20 cellular contexts compared by ENCODE assay signal in the genomic region with DNA sequence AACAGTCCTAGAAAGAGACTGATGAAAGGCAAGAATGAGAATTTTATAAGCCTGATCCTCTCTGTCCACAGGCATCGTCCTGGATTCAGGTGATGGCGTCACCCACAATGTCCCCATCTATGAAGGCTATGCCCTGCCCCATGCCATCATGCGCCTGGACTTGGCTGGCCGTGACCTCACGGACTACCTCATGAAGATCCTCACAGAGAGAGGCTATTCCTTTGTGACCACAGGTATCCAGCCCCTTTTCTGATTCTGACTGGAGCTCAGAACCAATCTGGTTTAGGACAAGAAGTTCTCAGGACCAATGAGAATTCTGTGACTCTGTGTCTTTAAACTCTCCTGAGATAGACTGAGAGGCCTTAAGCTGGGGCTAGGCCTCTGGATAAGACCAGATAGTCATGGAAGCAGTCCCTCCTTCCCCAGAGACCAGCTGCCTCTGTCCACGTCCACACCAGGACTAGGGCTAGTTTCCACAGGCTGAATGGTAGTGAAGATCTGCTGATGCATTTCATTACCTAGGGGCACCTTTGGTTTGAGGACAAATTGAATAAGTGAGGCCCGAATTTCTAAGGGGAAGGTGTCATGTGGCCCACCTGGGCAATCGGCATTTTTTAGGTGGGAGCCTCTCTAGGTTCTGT. TPM values are rescaled to one million over a fixed set of nuclear protein-coding genes. Genes with fewer than 3 reads are reported as not detected.
"Had no signal": no experiment of that assay in that cellular context is flagged by ENCODE, and none has a peak within 500 bp of the region (broad histone marks: within the 10 kb centered on the region; RNA-seq: fewer than 3 reads in every experiment).

No MANE protein-coding gene starts in this region.

- H3K27ac Mint-ChIP-seq: stimulated activated naive B cell treated with anti-CD40 and anti-IgM and Interleukin-4, amounts not matched to agents 10 μg/mL and 1 μg/mL and 100 μg/mL, for 72 hours had no signal

- H3K9me3 Mint-ChIP-seq: central memory CD8-positive, alpha-beta T cell; naive thymus-derived CD8-positive, alpha-beta T cell; neural crest cell; stimulated activated naive B cell treated with anti-CD40 and anti-IgM and Interleukin-4, amounts not matched to agents 10 μg/mL and 1 μg/mL and 100 μg/mL, for 72 hours; stimulated activated naive CD8-positive, alpha-beta T cell treated with anti-CD3 and anti-CD28 coated beads, Interleukin-15, amount 100 ng/mL, for 72 hours had no signal

- H3K4me1 ChIP-seq: upper lobe of right lung, vagina had no signal

- H3K27ac ChIP-seq: epithelial cell of prostate, hepatocyte, ovary, upper lobe of right lung, vagina had no signal

- H3K36me3 ChIP-seq: esophagus squamous epithelium, ovary, upper lobe of right lung, vagina had no signal

- H3K4me3 ChIP-seq: esophagus squamous epithelium, hepatocyte, ovary, upper lobe of right lung, vagina had no signal

- H3K79me2 ChIP-seq: hepatocyte had no signal

- H3K9me3 ChIP-seq: esophagus squamous epithelium, ovary, upper lobe of right lung, vagina had no signal

- ATAC-seq: left lobe of liver; naive thymus-derived CD8-positive, alpha-beta T cell; right cardiac atrium; stimulated activated naive B cell treated with anti-CD40 and anti-IgM and Interleukin-4, amounts not matched to agents 10 μg/mL and 1 μg/mL and 100 μg/mL, for 72 hours; stimulated activated naive CD8-positive, alpha-beta T cell treated with anti-CD3 and anti-CD28 coated beads, Interleukin-15, amount 100 ng/mL, for 72 hours; upper lobe of right lung had no signal

- H3K27me3 ChIP-seq: esophagus squamous epithelium, hepatocyte, ovary, upper lobe of right lung, vagina had no signal

- H2AFZ ChIP-seq: hepatocyte had no signal

- H3K4me3 Mint-ChIP-seq: central memory CD8-positive, alpha-beta T cell; naive thymus-derived CD8-positive, alpha-beta T cell; neural crest cell; stimulated activated naive B cell treated with anti-CD40 and anti-IgM and Interleukin-4, amounts not matched to agents 10 μg/mL and 1 μg/mL and 100 μg/mL, for 72 hours; stimulated activated naive CD8-positive, alpha-beta T cell treated with anti-CD3 and anti-CD28 coated beads, Interleukin-15, amount 100 ng/mL, for 72 hours had no signal

- H3K4me2 ChIP-seq: hepatocyte had no signal

- H3K27me3 Mint-ChIP-seq: central memory CD8-positive, alpha-beta T cell; stimulated activated naive CD8-positive, alpha-beta T cell treated with anti-CD3 and anti-CD28 coated beads, Interleukin-15, amount 100 ng/mL, for 72 hours had no signal

- H3K36me3 Mint-ChIP-seq: naive thymus-derived CD8-positive, alpha-beta T cell; stimulated activated naive B cell treated with anti-CD40 and anti-IgM and Interleukin-4, amounts not matched to agents 10 μg/mL and 1 μg/mL and 100 μg/mL, for 72 hours had no signal

- DNase-seq: effector memory CD4-positive, alpha-beta T cell; esophagus squamous epithelium; foreskin fibroblast; mammary epithelial cell; naive thymus-derived CD8-positive, alpha-beta T cell; nucleus accumbens; ovary; right cardiac atrium; stimulated activated CD4-positive, alpha-beta T cell treated with anti-CD3 and anti-CD28 coated beads, Interleukin-15, amount 100 ng/mL, for 24 hours; stimulated activated CD4-positive, alpha-beta T cell treated with anti-CD3 and anti-CD28 coated beads, Interleukin-1b, Interleukin-23, amount 100 ng/mL, for 48 hours; stimulated activated CD4-positive, alpha-beta T cell treated with anti-CD3 and anti-CD28 coated beads, Interleukin-4, amount 100 ng/mL, for 24 hours; stimulated activated naive B cell treated with anti-CD40 and anti-IgM and Interleukin-4, amounts not matched to agents 10 μg/mL and 1 μg/mL and 100 μg/mL, for 72 hours; stimulated activated naive CD8-positive, alpha-beta T cell treated with anti-CD3 and anti-CD28 coated beads, Interleukin-15, amount 100 ng/mL, for 72 hours; upper lobe of right lung had no signal

- H3K4me1 Mint-ChIP-seq: central memory CD8-positive, alpha-beta T cell; naive thymus-derived CD8-positive, alpha-beta T cell; neural crest cell had no signal

RNA-seq across cellular contexts. Expression of a gene that starts 20.7 kb away (rescaled TPM):
- total RNA-seq: naive thymus-derived CD8-positive, alpha-beta T cell; neural crest cell had no signal
